ENCODE assay signal across 16 cellular contexts in genomic region chr16:84295203-84295850, GRCh38. TPM values are rescaled to one million over a fixed set of nuclear protein-coding genes. Genes with fewer than 3 reads are reported as not detected.
DNase-seq lines count a peak whose midpoint lies in the region; ATAC-seq and TF ChIP-seq lines count a peak whose summit lies in the region.
"Had no signal": no experiment of that assay in that cellular context is flagged by ENCODE, and none has a peak within 500 bp of the region (broad histone marks: within the 10 kb centered on the region; RNA-seq: fewer than 3 reads in every experiment).

No MANE protein-coding gene starts in this region.

- in situ Hi-C loops in G401 (cut with HindIII; ENCODE audit: low sequenced_read_pairs), result no loop called here

- H3K36me3 Mint-ChIP-seq in chondrocyte (ENCODE audit: low read depth) (no peaks in the 10 kb centered on the region), mesothelial cell of epicardium (no peaks in the 10 kb centered on the region)
- H3K36me3 Mint-ChIP-seq: activated naive CD8-positive, alpha-beta T cell treated with anti-CD3 and anti-CD28 coated beads, Interleukin-2, amount 10 ng/mL, durations not matched to agents 7 days and 5 days had no signal

- H3K4me1 ChIP-seq in HUES6 (ENCODE audit: control insufficient read depth, insufficient read depth, low read length) (peaks cover 48% of the 10 kb centered on the region), suprapubic skin (peaks cover 42% of the 10 kb centered on the region)

- H3K9me3 Mint-ChIP-seq in chondrocyte (ENCODE audit: low read depth), result no peaks in the 10 kb centered on the region
- H3K9me3 Mint-ChIP-seq in mesothelial cell of epicardium, result no peaks in the 10 kb centered on the region
- H3K9me3 Mint-ChIP-seq: activated naive CD8-positive, alpha-beta T cell treated with anti-CD3 and anti-CD28 coated beads, Interleukin-2, amount 10 ng/mL, durations not matched to agents 7 days and 5 days; stimulated activated naive CD8-positive, alpha-beta T cell treated with anti-CD3 and anti-CD28 coated beads, Interleukin-15, Interleukin-2, amounts not matched to agents 100 ng/mL and 50 ng/mL, for 24 hours had no signal

- no peak for ATAC-seq in GM19397 (IDR thresholded peaks at IDR 0.05; ENCODE audit: unreplicated experiment)

- H3K9me3 ChIP-seq in HUES6 (ENCODE audit: control insufficient read depth, insufficient read depth, low read depth, low read length) (no peaks in the 10 kb centered on the region), suprapubic skin (no peaks in the 10 kb centered on the region)
- H3K9me3 ChIP-seq: gastrocnemius medialis had no signal

- TF ChIP-seq EP300 in suprapubic skin (IDR thresholded peaks at IDR 0.05), result no peak

- WGBS in suprapubic skin, result 17% methylated on average over 14 of the region's 14 CpGs

- H3K27ac Mint-ChIP-seq in chondrocyte (ENCODE audit: unreplicated experiment) (no peak overlapping the region), mesothelial cell of epicardium (no peak overlapping the region)
- H3K27ac Mint-ChIP-seq: activated naive CD8-positive, alpha-beta T cell treated with anti-CD3 and anti-CD28 coated beads, Interleukin-2, amount 10 ng/mL, durations not matched to agents 7 days and 5 days; stimulated activated naive CD8-positive, alpha-beta T cell treated with anti-CD3 and anti-CD28 coated beads, Interleukin-15, Interleukin-2, amounts not matched to agents 100 ng/mL and 50 ng/mL, for 24 hours had no signal

- peak overlapping the region; percentile 28 for H3K9ac ChIP-seq in HUES6 (ENCODE audit: low read length)

- no peak for TF ChIP-seq CTCF in chondrocyte (IDR thresholded peaks at IDR 0.05)
- TF ChIP-seq CTCF in mesothelial cell of epicardium (IDR thresholded peaks at IDR 0.05; ENCODE audit: unreplicated experiment), result no peak
- no peak for TF ChIP-seq CTCF in suprapubic skin (IDR thresholded peaks at IDR 0.05)

- H3K27me3 ChIP-seq in HUES6 (ENCODE audit: control insufficient read depth, insufficient read depth, low read length), result peaks cover 12% of the 10 kb centered on the region
- H3K27me3 ChIP-seq in suprapubic skin, result peaks cover 37% of the 10 kb centered on the region

- H3K27ac ChIP-seq in HUES6 (ENCODE audit: low read depth, low read length) (no peak overlapping the region), suprapubic skin (no peak overlapping the region)
- H3K27ac ChIP-seq: gastrocnemius medialis, VCaP had no signal

- no peak overlapping the region for H3K4me3 ChIP-seq in HUES6 (ENCODE audit: low read depth, low read length)
- peak overlapping the region; percentile 26 for H3K4me3 ChIP-seq in suprapubic skin

- H3K4me3 Mint-ChIP-seq in chondrocyte (ENCODE audit: unreplicated experiment) (peak overlapping the region; percentile 51), mesothelial cell of epicardium (peak overlapping the region; percentile 1)
- H3K4me3 Mint-ChIP-seq: activated naive CD8-positive, alpha-beta T cell treated with anti-CD3 and anti-CD28 coated beads, Interleukin-2, amount 10 ng/mL, durations not matched to agents 7 days and 5 days; stimulated activated naive CD8-positive, alpha-beta T cell treated with anti-CD3 and anti-CD28 coated beads, Interleukin-15, Interleukin-2, amounts not matched to agents 100 ng/mL and 50 ng/mL, for 24 hours had no signal

- H3K4me1 Mint-ChIP-seq in chondrocyte (ENCODE audit: low read depth), result peaks cover 35% of the 10 kb centered on the region
- peaks cover 39% of the 10 kb centered on the region for H3K4me1 Mint-ChIP-seq in mesothelial cell of epicardium

- DNase-seq in chondrocyte (ENCODE audit: low spot score) (no peak), mesothelial cell of epicardium (ENCODE audit: low spot score in 2 of 2, unreplicated experiment in 2 of 2) (no peak), suprapubic skin (ENCODE audit: low spot score in 2 of 2) (no peak), G401 (ENCODE audit: low spot score) (no peak), NCI-H526 treated with DMSO at 0.1 percent for 48 hours (lab: John Stamatoyannopoulos, UW) (no peak)
- DNase-seq: activated CD8-positive, alpha-beta memory T cell treated with anti-CD3 and anti-CD28 coated beads, Interleukin-2, amount 50 U/mL, for 48 hours; gastrocnemius medialis; kidney glomerular epithelial cell; NCI-H1092 treated with DMSO at 0.1 percent for 48 hours; NCI-H510A treated with DMSO at 0.1 percent for 48 hours had no signal

- no peak for TF ChIP-seq POLR2A in suprapubic skin (IDR thresholded peaks at IDR 0.05)

- H3K27me3 Mint-ChIP-seq in chondrocyte (ENCODE audit: low read depth), result peaks cover 17% of the 10 kb centered on the region
- peaks cover 19% of the 10 kb centered on the region for H3K27me3 Mint-ChIP-seq in mesothelial cell of epicardium (ENCODE audit: low read depth)

- H3K36me3 ChIP-seq in HUES6 (ENCODE audit: control insufficient read depth, insufficient read depth, low read length) (no peaks in the 10 kb centered on the region), suprapubic skin (no peaks in the 10 kb centered on the region)
- H3K36me3 ChIP-seq: gastrocnemius medialis had no signal

RNA-seq across cellular contexts. Expression of gene WFDC1, which starts 0.6 kb away (rescaled TPM):
- total RNA-seq in chondrocyte (3.5 to 5.7 TPM (median 5.6 TPM) in 3 replicates), mesothelial cell of epicardium (2.2 to 3.0 TPM (median 2.6 TPM) in 3 replicates), suprapubic skin (1 to 10 TPM in 2 of 4 donors, under 1 TPM in 1, not detected in 1; 0.49 to 1.4 (median 1.3) TPM)
- total RNA-seq in G401 (2014; rRNA removed; shearing (Covaris generic)), result not detected in 2 replicates
- total RNA-seq: activated naive CD8-positive, alpha-beta T cell treated with anti-CD3 and anti-CD28 coated beads, Interleukin-2, amount 10 ng/mL, durations not matched to agents 7 days and 5 days; dermis blood vessel endothelial cell had no signal

RNA-seq across cellular contexts. Expression of gene KCNG4, which starts 55.5 kb away (rescaled TPM):
- total RNA-seq in chondrocyte (not detected in 3 replicates), mesothelial cell of epicardium (not detected in 3 replicates), suprapubic skin (not detected)
- not detected in 2 replicates for total RNA-seq in G401 (2014; rRNA removed; shearing (Covaris generic))
- total RNA-seq: activated naive CD8-positive, alpha-beta T cell treated with anti-CD3 and anti-CD28 coated beads, Interleukin-2, amount 10 ng/mL, durations not matched to agents 7 days and 5 days; dermis blood vessel endothelial cell; gastrocnemius medialis had no signal
